In genomic region chr3:196207159-196207832, GRCh38 we compare ENCODE assay signal across 9 cellular contexts. TPM values are rescaled to one million over a fixed set of nuclear protein-coding genes. Genes with fewer than 3 reads are reported as not detected.
DNase-seq lines count a peak whose midpoint lies in the region; ATAC-seq, FAIRE-seq and TF ChIP-seq lines count a peak whose summit lies in the region.
"Had no signal": no experiment of that assay in that cellular context is flagged by ENCODE, and none has a peak within 500 bp of the region (broad histone marks: within the 10 kb centered on the region; RNA-seq: fewer than 3 reads in every experiment).

No MANE protein-coding gene starts in this region.

- TF ChIP-seq POLR2A in GM12878 (IDR thresholded peaks at IDR 0.05; ENCODE audit: low read depth, low read length): no peak

- H3K4me2 ChIP-seq in GM12878 (ENCODE audit: control insufficient read depth, insufficient read depth): peak overlapping the region; percentile 63

- no peaks in the 10 kb centered on the region for H3K9me3 ChIP-seq in cardiac muscle cell (ENCODE audit: low read depth)
- H3K9me3 ChIP-seq in GM12878 (replicated peaks; ENCODE audit: control insufficient read depth, insufficient read depth, low read length): no peaks in the 10 kb centered on the region; the same call in 2 of the 3 replicates
- no peaks in the 10 kb centered on the region for H3K9me3 ChIP-seq in upper lobe of right lung

- POLR2A ChIA-PET in GM12878 (lab: Charles Lee): no interaction called here

- ATAC-seq in Right ventricle myocardium inferior (no peak), GM12878 (peak; percentile 22; the same call in 1 of the 3 replicates), upper lobe of right lung (peak; percentile 32), HG02798 (IDR thresholded peaks at IDR 0.05; ENCODE audit: poor library complexity, unreplicated experiment) (no peak), GM19023 (IDR thresholded peaks at IDR 0.05; ENCODE audit: unreplicated experiment) (no peak)

- intact Hi-C loops in Right ventricle myocardium inferior (cut with DNase I) (no loop called here), GM12878 (cut with micrococcal nuclease; ENCODE audit: unreplicated experiment) (no loop called here), upper lobe of right lung (cut with DNase I) (no loop called here)

- in situ Hi-C loops in GM12878 (cut with MboI): no loop called here

- CTCF ChIA-PET in GM12878 (lab: Yijun Ruan, JAX): interaction anchor here (0.6 to 2.2 kb wide), 2 partner anchors 81 to 312 kb away, joined by 3 to 8 read pairs; no protein-coding TSS in a partner anchor

- H3K79me2 ChIP-seq in GM12878 (ENCODE audit: control insufficient read depth, insufficient read depth, low read length): no peaks in the 10 kb centered on the region

- peak overlapping the region; percentile 21; the same call in 1 of the 2 replicates for H2AFZ ChIP-seq in GM12878 (ENCODE audit: control insufficient read depth, low read depth, low read length)

- H3K9ac ChIP-seq in GM12878 (ENCODE audit: control insufficient read depth, insufficient read depth, low read length): no peak overlapping the region

- no peak for TF ChIP-seq RAD21 in GM12878 (IDR thresholded peaks at IDR 0.05; ENCODE audit: insufficient read depth, low read depth, low read length)

- no peak for FAIRE-seq in GM12878 (lab: Jason Lieb, UNC)

- H3K4me3 ChIP-seq in cardiac muscle cell: peak overlapping the region; percentile 24
- no peak overlapping the region for H3K4me3 ChIP-seq in GM12878
- H3K4me3 ChIP-seq in kidney epithelial cell (ENCODE audit: low read depth, low read length): peak overlapping the region; percentile 40
- no peak overlapping the region for H3K4me3 ChIP-seq in upper lobe of right lung

- H3K4me1 ChIP-seq in cardiac muscle cell (ENCODE audit: low read depth) (no peaks in the 10 kb centered on the region), GM12878 (ENCODE audit: control insufficient read depth, insufficient read depth, low read length) (peaks cover 10% of the 10 kb centered on the region), upper lobe of right lung (peaks cover 6% of the 10 kb centered on the region)

- no peak for TF ChIP-seq CTCF in cardiac muscle cell (IDR thresholded peaks at IDR 0.05; ENCODE audit: low read depth, low read length)
- TF ChIP-seq CTCF in GM12878 (IDR thresholded peaks at IDR 0.05 in 2 of 3, conservative IDR thresholded peaks at IDR 0.05 in 1 of 3; ENCODE audit: control insufficient read depth in 2 of 3, extremely low read depth in 1 of 3, insufficient read depth in 1 of 3, low read depth in 3 of 3, low read length in 3 of 3): no peak
- TF ChIP-seq CTCF in kidney epithelial cell (IDR thresholded peaks at IDR 0.05; ENCODE audit: insufficient read depth, low read length, poor library complexity, severe bottlenecking): no peak
- TF ChIP-seq CTCF in upper lobe of right lung (IDR thresholded peaks at IDR 0.05): no peak

- DNase-seq in cardiac muscle cell (ENCODE audit: low read depth in 1 of 2, low spot score in 1 of 2): peak in 1 of 2 donors; percentile 57
- no peak for DNase-seq in Right ventricle myocardium inferior (ENCODE audit: missing footprints)
- no peak for DNase-seq in GM12878 (ENCODE audit: low read depth, low spot score)
- no peak for DNase-seq in kidney epithelial cell (ENCODE audit: low read depth)
- peak; percentile 73 for DNase-seq in upper lobe of right lung
- DNase-seq in NK-92 treated with Interleukin-12 subunit alpha and Interleukin-12 subunit beta, amount 100 ng/mL, for 24 hours (lab: John Stamatoyannopoulos, UW): no peak

- H3K27ac ChIP-seq in cardiac muscle cell: no peak overlapping the region
- no peak overlapping the region for H3K27ac ChIP-seq in GM12878 (ENCODE audit: control insufficient read depth, insufficient read depth)
- H3K27ac ChIP-seq in upper lobe of right lung: no peak overlapping the region

- H3K27me3 ChIP-seq in cardiac muscle cell (peaks cover 10% of the 10 kb centered on the region), GM12878 (replicated peaks in 1 of 2; ENCODE audit: control insufficient read depth in 2 of 2, insufficient read depth in 2 of 2, low read length in 1 of 2) (no peaks in the 10 kb centered on the region), kidney epithelial cell (ENCODE audit: control insufficient read depth, insufficient read depth, low read length) (peaks cover 25% of the 10 kb centered on the region), upper lobe of right lung (no peaks in the 10 kb centered on the region)

- no peak for TF ChIP-seq EP300 in GM12878 (IDR thresholded peaks at IDR 0.05; ENCODE audit: borderline replicate concordance in 1 of 2, control insufficient read depth in 1 of 2, low read depth in 2 of 2, low read length in 2 of 2)

- no TSS peak for BruUV-seq in GM12878 (replicated peaks; lab: Mats Ljungman, UMichigan)

- WGBS in GM12878 (ENCODE audit: insufficient coverage, insufficient replicate concordance, low lambda C conversion rate, missing lambda C conversion rate): 65% methylated on average over 29 of the region's 70 CpGs

- no peaks in the 10 kb centered on the region for H4K20me1 ChIP-seq in GM12878 (ENCODE audit: control insufficient read depth, insufficient read depth)

- RAD21 ChIA-PET in GM12878 (lab: Charles Lee; ENCODE audit: unreplicated experiment): no interaction called here

- H3K36me3 ChIP-seq in cardiac muscle cell (no peaks in the 10 kb centered on the region), GM12878 (ENCODE audit: control insufficient read depth in 2 of 2, insufficient read depth in 2 of 2, low read length in 1 of 2) (no peaks in the 10 kb centered on the region), kidney epithelial cell (ENCODE audit: control insufficient read depth, insufficient read depth, low read length) (no peaks in the 10 kb centered on the region), upper lobe of right lung (no peaks in the 10 kb centered on the region)

- SMC1A ChIA-PET in GM12878 (lab: Charles Lee; ENCODE audit: uncharacterized antibody, unreplicated experiment): no interaction called here

TF ChIP-seq in GM12878, 131 proteins besides CTCF, POLR2A, EP300 and RAD21 (continues in another document):
- TF ChIP-seq BRCA1 (IDR thresholded peaks at IDR 0.05; ENCODE audit: low read depth, low read length) (no peak), NBN (IDR thresholded peaks at IDR 0.05) (no peak)

RNA-seq across cellular contexts. Expression of gene ZDHHC19, which starts 3.9 kb away (rescaled TPM):
- total RNA-seq in cardiac muscle cell (1.4 TPM in 1 of 2 replicates, not detected in the other), Right ventricle myocardium inferior (not detected), GM12878 (2014; rRNA removed) (not detected in 2 replicates), GM12878 (2014; rRNA removed; fragmentation: Illumina TruSeq; extraction: Trizol) (not detected in 2 replicates), GM12878 (2021) (not detected in 2 replicates), kidney epithelial cell (not detected in 2 replicates), upper lobe of right lung (not detected)
- polyA plus RNA-seq in cardiac muscle cell (0.26 and 1.1 TPM in 2 replicates), GM12878 (2011; rRNA removed) (not detected in 2 replicates), GM12878 (2014; fragmentation: Illumina TruSeq; extraction: Trizol) (not detected in 2 replicates), GM12878 (2014; fragmentation: Nextera tagmentation; extraction: Ambion mirVana) (under 1 TPM in 1 of 2 experiments, not detected in 1; 0.26 TPM), GM12878 (2014; rRNA removed) (not detected in 2 replicates), GM12878 (2016; fragmentation: Nextera tagmentation; extraction: Ambion mirVana) (not detected)
- total RNA-seq in GM12878 (2013; cell fraction: nucleolus; rRNA removed): not detected in 2 replicates
- not detected for polyA plus RNA-seq in GM12878 (2011; ENCODE audit: low read depth)
- not detected in 2 replicates for polyA plus RNA-seq in GM12878 (2011; cell fraction: cytosol; rRNA removed)
- polyA plus RNA-seq in GM12878 (2011; cell fraction: nucleus; rRNA removed): not detected in 2 replicates
- polyA plus RNA-seq in GM12878 (2012): 0.17 TPM in 1 of 2 replicates, not detected in the other
- polyA minus RNA-seq in GM12878 (2011; rRNA and poly(A)+ RNA removed): not detected in 2 replicates
- not detected in 2 replicates for polyA minus RNA-seq in GM12878 (2011; cell fraction: cytosol; rRNA and poly(A)+ RNA removed)
- polyA minus RNA-seq in GM12878 (2011; cell fraction: nucleus; rRNA and poly(A)+ RNA removed): not detected in 2 replicates
- total RNA-seq: M059J had no signal

RNA-seq across cellular contexts. Expression of gene SLC51A, which starts 9.0 kb away (rescaled TPM):
- not detected in 2 replicates for total RNA-seq in cardiac muscle cell
- 3.9 and 5.1 TPM in 2 replicates for polyA plus RNA-seq in cardiac muscle cell
- total RNA-seq in Right ventricle myocardium inferior: 0.60 TPM
- total RNA-seq in GM12878 (2013; cell fraction: nucleolus; rRNA removed): not detected in 2 replicates
- total RNA-seq in GM12878 (2014; rRNA removed): not detected in 2 replicates
- total RNA-seq in GM12878 (2014; rRNA removed; fragmentation: Illumina TruSeq; extraction: Trizol): 0.18 TPM in 1 of 2 replicates, not detected in the other
- total RNA-seq in GM12878 (2021): not detected in 2 replicates
- polyA plus RNA-seq in GM12878 (2011; ENCODE audit: low read depth): 0.62 TPM
- not detected in 2 replicates for polyA plus RNA-seq in GM12878 (2011; rRNA removed)
- polyA plus RNA-seq in GM12878 (2011; cell fraction: cytosol; rRNA removed): not detected in 2 replicates
- polyA plus RNA-seq in GM12878 (2011; cell fraction: nucleus; rRNA removed): not detected in 2 replicates
- polyA plus RNA-seq in GM12878 (2012): 2.2 and 3.2 TPM in 2 replicates
- not detected in 2 replicates for polyA plus RNA-seq in GM12878 (2014; fragmentation: Illumina TruSeq; extraction: Trizol)
- polyA plus RNA-seq in GM12878 (2014; fragmentation: Nextera tagmentation; extraction: Ambion mirVana): 1 to 10 TPM in 1 of 2 experiments, under 1 TPM in 1; 0.99 to 2.1 TPM
- not detected in 2 replicates for polyA plus RNA-seq in GM12878 (2014; rRNA removed)
- polyA plus RNA-seq in GM12878 (2016; fragmentation: Nextera tagmentation; extraction: Ambion mirVana): 1 to 10 TPM; 2.2 to 3.9 TPM
- not detected in 2 replicates for polyA minus RNA-seq in GM12878 (2011; rRNA and poly(A)+ RNA removed)
- polyA minus RNA-seq in GM12878 (2011; cell fraction: cytosol; rRNA and poly(A)+ RNA removed): not detected in 2 replicates
- not detected in 2 replicates for polyA minus RNA-seq in GM12878 (2011; cell fraction: nucleus; rRNA and poly(A)+ RNA removed)
- total RNA-seq in kidney epithelial cell: not detected in 2 replicates
- total RNA-seq in upper lobe of right lung: not detected
- total RNA-seq: M059J had no signal

Comparison
In these comparisons a context has a peak if more than half of its experiments do, and no peak if none do; other contexts are left out.
1. H3K4me3 ChIP-seq: peak in cardiac muscle cell (single experiment) and kidney epithelial cell (single experiment); none in GM12878 (single experiment) and upper lobe of right lung (single experiment).
2. ATAC-seq: peak in GM12878 (single experiment) and upper lobe of right lung (single experiment); none in Right ventricle myocardium inferior (single experiment), HG02798 (single experiment) and GM19023 (single experiment).